ENCODE assay signal across 12 cellular contexts in genomic region chr17:17876959-17877547, GRCh38. TPM values are rescaled to one million over a fixed set of nuclear protein-coding genes. Genes with fewer than 3 reads are reported as not detected.
DNase-seq lines count a peak whose midpoint lies in the region; ATAC-seq, FAIRE-seq and TF ChIP-seq lines count a peak whose summit lies in the region.
"Had no signal": no experiment of that assay in that cellular context is flagged by ENCODE, and none has a peak within 500 bp of the region (broad histone marks: within the 10 kb centered on the region; RNA-seq: fewer than 3 reads in every experiment).

No MANE protein-coding gene starts in this region.

- peaks cover 19% of the 10 kb centered on the region for H3K4me1 ChIP-seq in NT2/D1 (ENCODE audit: insufficient read depth, insufficient read length)
- H3K4me1 ChIP-seq in endothelial cell of umbilical vein (ENCODE audit: control insufficient read depth, extremely low read depth, insufficient read depth, low read length), result peaks cover 29% of the 10 kb centered on the region
- peaks cover 33% of the 10 kb centered on the region for H3K4me1 ChIP-seq in suprapubic skin

- no peaks in the 10 kb centered on the region for H4K20me1 ChIP-seq in endothelial cell of umbilical vein (replicated peaks; ENCODE audit: control insufficient read depth, extremely low read depth, insufficient read depth, low read length)

- POLR2A ChIA-PET in endothelial cell of umbilical vein (lab: Charles Lee), result no interaction called here

- CTCF ChIA-PET in endothelial cell of umbilical vein (lab: Charles Lee), result interaction anchor here (0.6 to 2.7 kb wide), 16 partner anchors 8 to 340 kb away, joined by 3 to 24 read pairs (median 4); no protein-coding TSS in a partner anchor

- WGBS in suprapubic skin, result 17% methylated on average over 6 of the region's 6 CpGs

- H3K4me3 Mint-ChIP-seq in mesothelial cell of epicardium (peak overlapping the region; percentile 10), natural killer cell (no peak overlapping the region)

- BruUV-seq in endothelial cell of umbilical vein (replicated peaks; lab: Mats Ljungman, UMichigan), result no TSS peak

- TF ChIP-seq CTCF in endothelial cell of umbilical vein (IDR thresholded peaks at IDR 0.05; ENCODE audit: extremely low read depth in 1 of 2, insufficient read depth in 1 of 2, low read depth in 1 of 2, low read length in 2 of 2) (no peak), mesothelial cell of epicardium (IDR thresholded peaks at IDR 0.05; ENCODE audit: unreplicated experiment) (no peak), suprapubic skin (IDR thresholded peaks at IDR 0.05) (no peak), natural killer cell (IDR thresholded peaks at IDR 0.05) (no peak)

- H3K27ac ChIP-seq in endothelial cell of umbilical vein (ENCODE audit: insufficient read depth, low read depth, low read length) (peak overlapping the region; percentile 81), suprapubic skin (peak overlapping the region; percentile 88)

- peak overlapping the region; percentile 97 for H3K27ac Mint-ChIP-seq in mesothelial cell of epicardium
- H3K27ac Mint-ChIP-seq in natural killer cell, result no peak overlapping the region

- H3K27me3 ChIP-seq in NT2/D1 (ENCODE audit: insufficient read depth, insufficient read length) (peaks cover 4% of the 10 kb centered on the region), endothelial cell of umbilical vein (ENCODE audit: control insufficient read depth in 2 of 2, insufficient read depth in 2 of 2, low read length in 2 of 2) (no peaks in the 10 kb centered on the region), suprapubic skin (no peaks in the 10 kb centered on the region)

- TF ChIP-seq EP300 in suprapubic skin (IDR thresholded peaks at IDR 0.05), result no peak

- dilution Hi-C loops in endothelial cell of umbilical vein (cut with MboI; ENCODE audit: extremely low pct_ligation_motif_present, low sequenced_read_pairs), result loop anchor here (25.0 kb wide), 1 partner anchor 160 kb away; the partner anchor contains the start of genes ATPAF2 and GID4

- DNase-seq in NT2/D1 (ENCODE audit: low read depth, low spot score) (no peak), endothelial cell of umbilical vein (ENCODE audit: low read depth, low spot score) (no peak), mesothelial cell of epicardium (ENCODE audit: low spot score in 2 of 2, unreplicated experiment in 2 of 2) (peak in 1 of 2 experiments; percentile 51), suprapubic skin (ENCODE audit: low spot score in 2 of 2) (no peak), natural killer cell (no peak), cerebellum (ENCODE audit: low spot score) (no peak)
- no peak for DNase-seq in stimulated activated CD4-positive, alpha-beta T cell treated with anti-CD3 and anti-CD28 coated beads, Interleukin-4, amount 100 ng/mL, for 24 hours
- DNase-seq: activated naive CD4-positive, alpha-beta T cell treated with Interleukin-2 at 50 U/mL for 16 hours; Kasumi-1 had no signal

- peak overlapping the region; percentile 7 for H2AFZ ChIP-seq in endothelial cell of umbilical vein (ENCODE audit: low read depth, low read length)

- H3K9me1 ChIP-seq in endothelial cell of umbilical vein (replicated peaks; ENCODE audit: control insufficient read depth, extremely low read depth, insufficient read depth, low read length), result no peaks in the 10 kb centered on the region

- H3K79me2 ChIP-seq in endothelial cell of umbilical vein (ENCODE audit: control insufficient read depth, insufficient read depth, low read length), result no peaks in the 10 kb centered on the region

- ATAC-seq in natural killer cell (no peak), GM19023 (IDR thresholded peaks at IDR 0.05; ENCODE audit: unreplicated experiment) (no peak)

- H3K9ac ChIP-seq in NT2/D1 (ENCODE audit: insufficient read length, low read depth) (peak overlapping the region; percentile 47), endothelial cell of umbilical vein (replicated peaks; ENCODE audit: extremely low read depth, insufficient read depth, low read length) (peak overlapping the region; percentile 35)

- intact Hi-C loops in endothelial cell of umbilical vein (cut with micrococcal nuclease) (loop anchor here (5.0 kb wide), 3 partner anchors 45 to 195 kb away; partner anchors contain the start of gene RAI1), natural killer cell (cut with micrococcal nuclease) (no loop called here)

- H3K27me3 Mint-ChIP-seq in mesothelial cell of epicardium (ENCODE audit: low read depth) (no peaks in the 10 kb centered on the region), natural killer cell (ENCODE audit: low read depth in 2 of 2) (no peaks in the 10 kb centered on the region)

- peak; percentile 42 for FAIRE-seq in endothelial cell of umbilical vein (lab: Jason Lieb, UNC)
- FAIRE-seq: TTC549, urothelium cell line had no signal

- H3K4me2 ChIP-seq in endothelial cell of umbilical vein (ENCODE audit: insufficient read depth, low read length), result peak overlapping the region; percentile 37

- H3K36me3 ChIP-seq in NT2/D1 (ENCODE audit: insufficient read depth, insufficient read length, low read length), result peaks cover 20% of the 10 kb centered on the region
- H3K36me3 ChIP-seq in endothelial cell of umbilical vein (ENCODE audit: control insufficient read depth in 2 of 2, extremely low read depth in 1 of 2, insufficient read depth in 2 of 2, low read length in 2 of 2), result peaks cover 0 to 2% of the 10 kb centered on the region in 2 experiments
- peaks cover 47% of the 10 kb centered on the region for H3K36me3 ChIP-seq in suprapubic skin

- no peak for TF ChIP-seq POLR2A in endothelial cell of umbilical vein (IDR thresholded peaks at IDR 0.05; ENCODE audit: low read depth, low read length)
- TF ChIP-seq POLR2A in suprapubic skin (IDR thresholded peaks at IDR 0.05), result no peak

- peaks cover 16% of the 10 kb centered on the region for H3K36me3 Mint-ChIP-seq in mesothelial cell of epicardium
- H3K36me3 Mint-ChIP-seq in natural killer cell, result peaks cover 11% of the 10 kb centered on the region

- H3K4me3 ChIP-seq in NT2/D1 (ENCODE audit: insufficient read length, low read depth), result no peak overlapping the region
- peak overlapping the region in 1 of 3 experiments; percentile 4 for H3K4me3 ChIP-seq in endothelial cell of umbilical vein (replicated peaks in 1 of 3; ENCODE audit: insufficient read depth in 1 of 3, low read depth in 1 of 3, low read length in 3 of 3)
- H3K4me3 ChIP-seq in suprapubic skin, result no peak overlapping the region

- H3K4me1 Mint-ChIP-seq in mesothelial cell of epicardium (peaks cover 41% of the 10 kb centered on the region), natural killer cell (peaks cover 0 to 3% of the 10 kb centered on the region in 2 donors)

- H3K9me3 Mint-ChIP-seq in mesothelial cell of epicardium, result no peaks in the 10 kb centered on the region
- H3K9me3 Mint-ChIP-seq in natural killer cell, result no peaks in the 10 kb centered on the region

- H3K9me3 ChIP-seq in NT2/D1 (ENCODE audit: insufficient read depth, low read length), result no peaks in the 10 kb centered on the region
- H3K9me3 ChIP-seq in endothelial cell of umbilical vein (replicated peaks; ENCODE audit: control insufficient read depth, insufficient read depth, low read length), result no peaks in the 10 kb centered on the region
- H3K9me3 ChIP-seq in suprapubic skin, result no peaks in the 10 kb centered on the region

TF ChIP-seq in endothelial cell of umbilical vein, 7 proteins besides CTCF, POLR2A, EP300 and RAD21:
- TF ChIP-seq MYC (IDR thresholded peaks at IDR 0.05; ENCODE audit: low read depth, low read length) (no peak), GATA2 (IDR thresholded peaks at IDR 0.05; ENCODE audit: insufficient read depth, insufficient read length, low read depth, low read length) (no peak), EZH2 (IDR thresholded peaks at IDR 0.05; ENCODE audit: borderline replicate concordance, low read depth, low read length, severe bottlenecking) (no peak), FOS (IDR thresholded peaks at IDR 0.05; ENCODE audit: borderline replicate concordance, insufficient read depth, low read length) (no peak), POLR2AphosphoS5 (IDR thresholded peaks at IDR 0.05; ENCODE audit: insufficient read depth, low read depth, low read length) (no peak), MAX (IDR thresholded peaks at IDR 0.05; ENCODE audit: insufficient read depth, insufficient read length) (no peak), JUN (IDR thresholded peaks at IDR 0.05; ENCODE audit: borderline replicate concordance, insufficient read depth, insufficient read length, low read depth) (no peak)

RNA-seq across cellular contexts. Expression of gene SREBF1, which starts 40.3 kb away (rescaled TPM):
- total RNA-seq in endothelial cell of umbilical vein (109 and 117 TPM in 2 replicates), mesothelial cell of epicardium (179 to 187 TPM (median 181 TPM) in 3 replicates), suprapubic skin (100 to 1,000 TPM in 2 of 4 donors, 10 to 100 TPM in 2; 78.1 to 124 (median 91.7) TPM), natural killer cell (100 to 1,000 TPM in 2 of 3 donors, 10 to 100 TPM in 1; 80.7 to 208 (median 119) TPM), cerebellum (11.8 TPM)
- polyA plus RNA-seq in endothelial cell of umbilical vein, result 50.4 and 66.3 TPM in 2 replicates
- 22.4 and 31.8 TPM in 2 replicates for polyA plus RNA-seq in endothelial cell of umbilical vein (2011; cell fraction: cytosol; rRNA removed)
- polyA plus RNA-seq in endothelial cell of umbilical vein (2011; cell fraction: nucleus; rRNA removed), result 139 and 174 TPM in 2 replicates
- polyA plus RNA-seq in endothelial cell of umbilical vein (2012), result 64.9 and 76.2 TPM in 2 replicates
- 51.5 and 65.4 TPM in 2 replicates for polyA minus RNA-seq in endothelial cell of umbilical vein
- polyA minus RNA-seq in endothelial cell of umbilical vein (2011; cell fraction: cytosol; rRNA and poly(A)+ RNA removed), result 114 TPM
- polyA minus RNA-seq in endothelial cell of umbilical vein (2011; cell fraction: nucleus; rRNA and poly(A)+ RNA removed), result 78.3 and 98.8 TPM in 2 replicates
